ENCODE assay signal across 8 cellular contexts in genomic region chr3:197960694-197961581, GRCh38. TPM values are rescaled to one million over a fixed set of nuclear protein-coding genes. Genes with fewer than 3 reads are reported as not detected.
DNase-seq lines count a peak whose midpoint lies in the region; ATAC-seq and TF ChIP-seq lines count a peak whose summit lies in the region.

No MANE protein-coding gene starts in this region.

- H2AFZ ChIP-seq in Karpas-422 (ENCODE audit: low read length) = peak overlapping the region; percentile 89

- H3K27ac ChIP-seq in C4-2B (peak overlapping the region; percentile 70), Karpas-422 (ENCODE audit: low read length) (no peak overlapping the region), muscle layer of colon (ENCODE audit: low read depth, low read length) (peak overlapping the region; percentile 29)

- peaks cover 23% of the 10 kb centered on the region for H3K36me3 Mint-ChIP-seq in central memory CD8-positive, alpha-beta T cell (ENCODE audit: insufficient read depth)

- ATAC-seq in central memory CD8-positive, alpha-beta T cell (replicated peaks; ENCODE audit: extremely low read depth, poor library complexity, severe bottlenecking) = no peak
- no peak for ATAC-seq in GM21717 (IDR thresholded peaks at IDR 0.05; ENCODE audit: unreplicated experiment)

- no peaks in the 10 kb centered on the region for H3K27me3 Mint-ChIP-seq in central memory CD8-positive, alpha-beta T cell

- DNase-seq in Karpas-422 (no peak), SW480 (ENCODE audit: low spot score) (no peak), DMS53 (lab: John Stamatoyannopoulos, UW) (no peak), mucosa of gallbladder (ENCODE audit: low spot score) (no peak)
- DNase-seq in central memory CD8-positive, alpha-beta T cell (ENCODE audit: low spot score in 2 of 2) = no peak

- peaks cover 28% of the 10 kb centered on the region for H3K4me1 ChIP-seq in Karpas-422 (ENCODE audit: low read length)
- H3K4me1 ChIP-seq in muscle layer of colon (ENCODE audit: insufficient read depth, low read length) = peaks cover 17% of the 10 kb centered on the region

- no peaks in the 10 kb centered on the region for H3K79me2 ChIP-seq in Karpas-422 (ENCODE audit: low read length)

- H3K4me1 Mint-ChIP-seq in central memory CD8-positive, alpha-beta T cell = peaks cover 49% of the 10 kb centered on the region

- TF ChIP-seq CTCF in C4-2B (conservative IDR thresholded peaks at IDR 0.05) = no peak

- H3K27ac Mint-ChIP-seq in central memory CD8-positive, alpha-beta T cell (ENCODE audit: low read depth) = peak overlapping the region; percentile 76

- H3K9me2 ChIP-seq in Karpas-422 (replicated peaks; ENCODE audit: insufficient read depth, low read length) = no peaks in the 10 kb centered on the region

- no peaks in the 10 kb centered on the region for H4K20me1 ChIP-seq in Karpas-422 (ENCODE audit: insufficient read depth, low read depth, low read length)

- H3K9ac ChIP-seq in Karpas-422 (ENCODE audit: low read length) = peak overlapping the region; percentile 72
- H3K9ac ChIP-seq in muscle layer of colon (ENCODE audit: low read length) = peak overlapping the region; percentile 82

- peak overlapping the region; percentile 85 for H3K4me3 Mint-ChIP-seq in central memory CD8-positive, alpha-beta T cell

- H3K9me3 ChIP-seq in Karpas-422 (ENCODE audit: low read length) (no peaks in the 10 kb centered on the region), muscle layer of colon (ENCODE audit: low read length) (no peaks in the 10 kb centered on the region)

- no peaks in the 10 kb centered on the region for H3K27me3 ChIP-seq in Karpas-422 (ENCODE audit: low read length)
- H3K27me3 ChIP-seq in muscle layer of colon (ENCODE audit: control insufficient read depth in 1 of 2, insufficient read depth in 2 of 2, low read length in 2 of 2) = no peaks in the 10 kb centered on the region

- H3K36me3 ChIP-seq in Karpas-422 (ENCODE audit: insufficient read depth, low read length) = peaks cover 4% of the 10 kb centered on the region; the same call in 1 of the 2 replicates
- H3K36me3 ChIP-seq in muscle layer of colon (ENCODE audit: insufficient read depth, low read length) = peaks cover 14% of the 10 kb centered on the region

- H3K9me3 Mint-ChIP-seq in central memory CD8-positive, alpha-beta T cell = no peaks in the 10 kb centered on the region

- peak overlapping the region; percentile 90 for H3K4me2 ChIP-seq in Karpas-422 (ENCODE audit: low read depth, low read length, poor library complexity, severe bottlenecking)

- H3K4me3 ChIP-seq in Karpas-422 (ENCODE audit: low read length) (peak overlapping the region; percentile 76), muscle layer of colon (ENCODE audit: low read depth in 1 of 2, low read length in 2 of 2) (peak overlapping the region; percentile 66 to 87)

RNA-seq across cellular contexts. Expression of gene LMLN, which starts 0.9 kb away (rescaled TPM):
- total RNA-seq in Karpas-422 (2014; rRNA removed; shearing (Covaris generic); ENCODE audit: low replicate concordance) = 2.8 and 7.8 TPM in 2 replicates
- 8.1 TPM for total RNA-seq in mucosa of gallbladder

RNA-seq across cellular contexts. Expression of gene RPL35A, which starts 10.9 kb away (rescaled TPM):
- 2,222 and 2,264 TPM in 2 replicates for total RNA-seq in Karpas-422 (2014; rRNA removed; shearing (Covaris generic); ENCODE audit: low replicate concordance)
- 625 TPM for total RNA-seq in mucosa of gallbladder
